In genomic region chr9:89750117-89750551, GRCh38 we compare ENCODE assay signal across 14 cellular contexts.
DNase-seq lines count a peak whose midpoint lies in the region; ATAC-seq and TF ChIP-seq lines count a peak whose summit lies in the region.
"Had no signal": no experiment of that assay in that cellular context is flagged by ENCODE, and none has a peak within 500 bp of the region (broad histone marks: within the 10 kb centered on the region; RNA-seq: fewer than 3 reads in every experiment).

No MANE protein-coding gene starts in this region.

- H3K9me3 ChIP-seq in A673 (ENCODE audit: low read depth, low read length, poor library complexity, severe bottlenecking), result no peaks in the 10 kb centered on the region
- H3K9me3 ChIP-seq: tibial nerve had no signal

- intact Hi-C loops in head of caudate nucleus (cut with DNase I), result no loop called here
- intact Hi-C loops in posterior cingulate gyrus (cut with DNase I), result no loop called here
- intact Hi-C loops in A673 (cut with micrococcal nuclease; ENCODE audit: unreplicated experiment), result no loop called here

- no peaks in the 10 kb centered on the region for H3K4me1 ChIP-seq in A673 (ENCODE audit: insufficient read depth, low read length, poor library complexity, severe bottlenecking)
- H3K4me1 ChIP-seq: tibial nerve had no signal

- H3K4me3 ChIP-seq in H7 (ENCODE audit: insufficient read depth, low read depth, low read length) (no peak overlapping the region), A673 (ENCODE audit: low read depth, low read length, poor library complexity, severe bottlenecking) (no peak overlapping the region)
- H3K4me3 ChIP-seq: tibial nerve had no signal

- BruUV-seq in A673 (replicated peaks; lab: Mats Ljungman, UMichigan), result no TSS peak

- H3K36me3 ChIP-seq in H7 (replicated peaks; ENCODE audit: control insufficient read depth, insufficient read depth, low read length), result no peaks in the 10 kb centered on the region
- H3K36me3 ChIP-seq in A673 (ENCODE audit: insufficient read depth, low read length, poor library complexity, severe bottlenecking), result no peaks in the 10 kb centered on the region
- H3K36me3 ChIP-seq: tibial nerve had no signal

- CTCF ChIA-PET in A673 (lab: Charles Lee), result interaction anchor here (0.7 kb wide), 1 partner anchor 155 kb away, joined by 3 read pairs; no protein-coding TSS in a partner anchor

- no peak overlapping the region for H3K27ac ChIP-seq in A673 (ENCODE audit: low read depth, low read length, poor library complexity, severe bottlenecking)
- H3K27ac ChIP-seq: tibial nerve had no signal

- no peak for TF ChIP-seq CTCF in A673 (conservative IDR thresholded peaks at IDR 0.05; ENCODE audit: low read depth, low read length)

- DNase-seq in H7 (peak; percentile 76), NCI-H82 (lab: John Stamatoyannopoulos, UW) (peak; percentile 95), head of caudate nucleus (peak in 41 of 42 donors; percentile 7 to 74 (median 48)), posterior cingulate gyrus (peak in 8 of 10 donors; percentile 19 to 91 (median 36)), A673 (ENCODE audit: low spot score) (no peak), mucosa of gallbladder (ENCODE audit: low spot score) (no peak)
- DNase-seq: activated effector memory CD4-positive, alpha-beta T cell treated with Interleukin-2 at 50 U/mL for 16 hours; cortex of kidney; naive thymus-derived CD8-positive, alpha-beta T cell had no signal

- POLR2A ChIA-PET in A673 (lab: Charles Lee; ENCODE audit: low non-redundant PET), result no interaction called here

- ATAC-seq in HG02588 (IDR thresholded peaks at IDR 0.05; ENCODE audit: unreplicated experiment) (no peak), HG03039 (IDR thresholded peaks at IDR 0.05; ENCODE audit: unreplicated experiment) (no peak)
- ATAC-seq: activated CD4-positive, CD25-positive, alpha-beta regulatory T cell treated with anti-CD3 and anti-CD28 coated beads, Interleukin-2, amount 50 U/mL, for 24 hours; naive thymus-derived CD8-positive, alpha-beta T cell; Panc1 had no signal

- no peaks in the 10 kb centered on the region for H3K27me3 ChIP-seq in H7 (ENCODE audit: control insufficient read depth, insufficient read depth, low read length)
- no peaks in the 10 kb centered on the region for H3K27me3 ChIP-seq in A673 (replicated peaks; ENCODE audit: insufficient read depth, low read depth, low read length, poor library complexity)
- H3K27me3 ChIP-seq: tibial nerve had no signal

Comparison
In these comparisons a context has a peak if more than half of its experiments do, and no peak if none do; other contexts are left out.
1. DNase-seq: peak in H7 (single experiment), NCI-H82 (single experiment), head of caudate nucleus (41 of 42) and posterior cingulate gyrus (8 of 10); none in A673 (single experiment) and mucosa of gallbladder (single experiment).